Comparison of ENCODE assay signal across 21 cellular contexts in genomic region chr21:31308584-31308983, GRCh38. TPM values are rescaled to one million over a fixed set of nuclear protein-coding genes. Genes with fewer than 3 reads are reported as not detected.
DNase-seq lines count a peak whose midpoint lies in the region; ATAC-seq and TF ChIP-seq lines count a peak whose summit lies in the region.
"Had no signal": no experiment of that assay in that cellular context is flagged by ENCODE, and none has a peak within 500 bp of the region (broad histone marks: within the 10 kb centered on the region; RNA-seq: fewer than 3 reads in every experiment).

No MANE protein-coding gene starts in this region.

- DNase-seq in COLO668 (lab: John Stamatoyannopoulos, UW; ENCODE audit: unreplicated experiment) (peak; percentile 40), glutamatergic neuron (no peak), nephron progenitor cell (no peak), HFFc6 (no peak), GDM1 (lab: John Stamatoyannopoulos, UW) (no peak)
- no peak for DNase-seq in activated CD8-positive, alpha-beta memory T cell treated with anti-CD3 and anti-CD28 coated beads, Interleukin-2, amount 10 ng/mL, durations not matched to agents 7 days and 5 days
- DNase-seq: 8988T; ACHN; AML-193; BE2C; Calu3; CD4-positive, alpha-beta T cell; CD8-positive, alpha-beta memory T cell; COR-L47; DMS53; DMS79 treated with DMSO at 0.1 percent for 48 hours; GM23248; H7; HCEC 1CT had no signal

- peaks cover 2% of the 10 kb centered on the region for H3K27me3 Mint-ChIP-seq in glutamatergic neuron (ENCODE audit: unreplicated experiment)
- peaks cover 3% of the 10 kb centered on the region for H3K27me3 Mint-ChIP-seq in nephron progenitor cell (ENCODE audit: low read depth, poor library complexity)
- peaks cover 5% of the 10 kb centered on the region for H3K27me3 Mint-ChIP-seq in HFFc6 (ENCODE audit: insufficient read depth)
- no peaks in the 10 kb centered on the region for H3K27me3 Mint-ChIP-seq in activated CD8-positive, alpha-beta memory T cell treated with anti-CD3 and anti-CD28 coated beads, Interleukin-2, amount 10 ng/mL, durations not matched to agents 7 days and 5 days
- H3K27me3 Mint-ChIP-seq: CD4-positive, alpha-beta T cell; CD8-positive, alpha-beta memory T cell had no signal

- no peaks in the 10 kb centered on the region for H3K36me3 Mint-ChIP-seq in glutamatergic neuron (ENCODE audit: unreplicated experiment)
- peaks cover 24% of the 10 kb centered on the region for H3K36me3 Mint-ChIP-seq in nephron progenitor cell (ENCODE audit: low read depth)
- no peaks in the 10 kb centered on the region for H3K36me3 Mint-ChIP-seq in HFFc6 (ENCODE audit: low read depth)
- no peaks in the 10 kb centered on the region for H3K36me3 Mint-ChIP-seq in activated CD8-positive, alpha-beta memory T cell treated with anti-CD3 and anti-CD28 coated beads, Interleukin-2, amount 10 ng/mL, durations not matched to agents 7 days and 5 days
- H3K36me3 Mint-ChIP-seq: CD8-positive, alpha-beta memory T cell had no signal

- TF ChIP-seq CTCF in glutamatergic neuron (IDR thresholded peaks at IDR 0.05; ENCODE audit: partially characterized antibody, unreplicated experiment) = no peak
- TF ChIP-seq CTCF in nephron progenitor cell (IDR thresholded peaks at IDR 0.05) = no peak
- no peak for TF ChIP-seq CTCF in HFFc6 (IDR thresholded peaks at IDR 0.05)

- H3K4me3 Mint-ChIP-seq in glutamatergic neuron (ENCODE audit: unreplicated experiment) (peak overlapping the region; percentile 3), nephron progenitor cell (no peak overlapping the region), HFFc6 (no peak overlapping the region)
- no peak overlapping the region for H3K4me3 Mint-ChIP-seq in activated CD8-positive, alpha-beta memory T cell treated with anti-CD3 and anti-CD28 coated beads, Interleukin-2, amount 10 ng/mL, durations not matched to agents 7 days and 5 days
- H3K4me3 Mint-ChIP-seq: CD14-positive monocyte; CD4-positive, alpha-beta T cell; CD8-positive, alpha-beta memory T cell had no signal

- H3K27ac Mint-ChIP-seq in glutamatergic neuron (ENCODE audit: unreplicated experiment) (no peak overlapping the region), nephron progenitor cell (peak overlapping the region; percentile 57), HFFc6 (no peak overlapping the region)
- no peak overlapping the region for H3K27ac Mint-ChIP-seq in activated CD8-positive, alpha-beta memory T cell treated with anti-CD3 and anti-CD28 coated beads, Interleukin-2, amount 10 ng/mL, durations not matched to agents 7 days and 5 days
- H3K27ac Mint-ChIP-seq: CD14-positive monocyte; CD4-positive, alpha-beta T cell; CD8-positive, alpha-beta memory T cell had no signal

- H3K9me3 Mint-ChIP-seq in glutamatergic neuron (ENCODE audit: unreplicated experiment) = peaks cover 5% of the 10 kb centered on the region
- no peaks in the 10 kb centered on the region for H3K9me3 Mint-ChIP-seq in nephron progenitor cell
- peaks cover 14% of the 10 kb centered on the region; the same call in 1 of the 2 replicates for H3K9me3 Mint-ChIP-seq in HFFc6
- H3K9me3 Mint-ChIP-seq in activated CD8-positive, alpha-beta memory T cell treated with anti-CD3 and anti-CD28 coated beads, Interleukin-2, amount 10 ng/mL, durations not matched to agents 7 days and 5 days (ENCODE audit: low read depth) = no peaks in the 10 kb centered on the region
- H3K9me3 Mint-ChIP-seq: CD4-positive, alpha-beta T cell; CD8-positive, alpha-beta memory T cell had no signal

- no peak for ATAC-seq in activated CD8-positive, alpha-beta memory T cell treated with anti-CD3 and anti-CD28 coated beads, Interleukin-2, amount 10 ng/mL, durations not matched to agents 7 days and 5 days
- ATAC-seq: A549 had no signal

- CTCF ChIA-PET in activated CD8-positive, alpha-beta memory T cell treated with anti-CD3 and anti-CD28 coated beads, Interleukin-2, amount 10 ng/mL, durations not matched to agents 7 days and 5 days (lab: Charles Lee) = no interaction called here

- H3K4me1 Mint-ChIP-seq in glutamatergic neuron (ENCODE audit: low read depth, unreplicated experiment) (peaks cover 4% of the 10 kb centered on the region), nephron progenitor cell (peaks cover 26% of the 10 kb centered on the region), HFFc6 (ENCODE audit: low read depth) (no peaks in the 10 kb centered on the region)
- H3K4me1 Mint-ChIP-seq in activated CD8-positive, alpha-beta memory T cell treated with anti-CD3 and anti-CD28 coated beads, Interleukin-2, amount 10 ng/mL, durations not matched to agents 7 days and 5 days = no peaks in the 10 kb centered on the region
- H3K4me1 Mint-ChIP-seq: CD14-positive monocyte; CD8-positive, alpha-beta memory T cell had no signal

RNA-seq across cellular contexts. Expression of gene TIAM1, which starts 35.5 kb away (rescaled TPM):
- total RNA-seq in glutamatergic neuron (ENCODE audit: unreplicated experiment) = 23.3 TPM
- total RNA-seq in HFFc6 (2021; fragmentation: NEBNext Ultra II Directional; extraction: Animal tissue kit (Norgen Biotek cat#: 25700)) = under 1 TPM in 5 of 6 experiments, not detected in 1; 0.02 to 0.43 (median 0.27) TPM
- total RNA-seq in activated CD8-positive, alpha-beta memory T cell treated with anti-CD3 and anti-CD28 coated beads, Interleukin-2, amount 10 ng/mL, durations not matched to agents 7 days and 5 days = 10 to 100 TPM; 18.8 to 20.5 TPM

Comparison
In these comparisons a context has a peak if more than half of its experiments do, and no peak if none do; other contexts are left out.
1. RNA of gene TIAM1, which starts 35.5 kb away (total RNA-seq): 23.3 TPM in glutamatergic neuron (single experiment) and 18.8 to 20.5 TPM in activated CD8-positive, alpha-beta memory T cell treated with anti-CD3 and anti-CD28 coated beads, Interleukin-2, amount 10 ng/mL, durations not matched to agents 7 days and 5 days; 0.02 to 0.43 TPM in HFFc6; every median in the first group is over 10 times any median in the second.